20 cellular contexts compared by ENCODE assay signal in the genomic region with DNA sequence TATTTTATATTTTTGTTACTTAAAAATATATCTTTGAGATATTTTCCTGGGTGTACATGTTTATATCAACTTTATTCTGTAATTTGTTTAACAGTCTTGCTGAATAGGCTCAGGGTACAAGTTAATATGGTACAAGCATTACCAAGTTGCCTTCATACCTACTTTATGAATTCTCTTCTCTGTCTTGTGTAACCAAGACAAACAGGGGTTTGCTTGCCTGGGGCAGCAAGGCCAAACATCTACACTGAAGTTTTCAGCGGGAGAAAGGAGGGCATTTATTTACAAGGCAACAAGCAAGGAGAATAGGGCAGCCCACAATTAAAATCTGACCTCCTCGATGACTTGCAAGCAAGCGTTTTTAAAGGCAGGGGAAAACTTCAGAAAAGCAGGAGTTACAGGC. TPM values are rescaled to one million over a fixed set of nuclear protein-coding genes. Genes with fewer than 3 reads are reported as not detected.
DNase-seq lines count a peak whose midpoint lies in the region; TF ChIP-seq lines count a peak whose summit lies in the region.
"Had no signal": no experiment of that assay in that cellular context is flagged by ENCODE, and none has a peak within 500 bp of the region (broad histone marks: within the 10 kb centered on the region; RNA-seq: fewer than 3 reads in every experiment).

No MANE protein-coding gene starts in this region.

- no peaks in the 10 kb centered on the region for H3K79me2 ChIP-seq in mammary epithelial cell (ENCODE audit: insufficient read depth, low read length)

- no peaks in the 10 kb centered on the region for H4K20me1 ChIP-seq in mammary epithelial cell (ENCODE audit: insufficient read depth, low read length)

- dilution Hi-C loops in mammary epithelial cell (cut with HindIII; ENCODE audit: low sequenced_read_pairs) = no loop called here

- H3K4me1 ChIP-seq in mammary epithelial cell (ENCODE audit: insufficient read depth, low read length) = no peaks in the 10 kb centered on the region
- H3K4me1 ChIP-seq: A549, HAP-1 had no signal

- BruUV-seq in MCF 10A (replicated peaks; lab: Mats Ljungman, UMichigan) (no TSS peak), mammary epithelial cell (replicated peaks; lab: Mats Ljungman, UMichigan) (no TSS peak)

- in situ Hi-C loops in mammary epithelial cell (cut with MboI; ENCODE audit: low sequenced_read_pairs in 2 of 2) = no loop called here

- H3K9ac ChIP-seq in mammary epithelial cell (ENCODE audit: insufficient read depth, low read length) = no peak overlapping the region

- 76% methylated on average over 3 of the region's 3 CpGs for WGBS in mammary epithelial cell (ENCODE audit: low coverage, missing lambda C conversion rate)

- CTCF ChIA-PET in MCF 10A (lab: Yijun Ruan, JAX) = no interaction called here
- CTCF ChIA-PET in mammary epithelial cell (lab: Charles Lee; ENCODE audit: low non-redundant PET) = no interaction called here

- POLR2A ChIA-PET in MCF 10A (lab: Yijun Ruan, JAX) = no interaction called here

- TF ChIP-seq CTCF in MCF 10A (IDR thresholded peaks at IDR 0.05; ENCODE audit: unreplicated experiment) = no peak
- no peak for TF ChIP-seq CTCF in mammary epithelial cell (conservative IDR thresholded peaks at IDR 0.05 in 1 of 2, IDR thresholded peaks at IDR 0.05 in 1 of 2; ENCODE audit: extremely low read depth in 1 of 2, insufficient read depth in 1 of 2, low read depth in 1 of 2, low read length in 2 of 2)
- TF ChIP-seq CTCF in endothelial cell (IDR thresholded peaks at IDR 0.05; ENCODE audit: unreplicated experiment) = no peak

- H3K27me3 ChIP-seq in mammary epithelial cell (ENCODE audit: insufficient read depth, low read length) = peaks cover 2% of the 10 kb centered on the region

- H3K36me3 Mint-ChIP-seq in MCF 10A (ENCODE audit: insufficient read depth, unreplicated experiment) = no peaks in the 10 kb centered on the region
- no peaks in the 10 kb centered on the region for H3K36me3 Mint-ChIP-seq in endothelial cell (ENCODE audit: low read depth, unreplicated experiment)
- H3K36me3 Mint-ChIP-seq: CD4-positive, alpha-beta memory T cell had no signal

- no peak overlapping the region for H2AFZ ChIP-seq in mammary epithelial cell (ENCODE audit: low read depth, low read length)

- H3K27me3 Mint-ChIP-seq in MCF 10A (ENCODE audit: insufficient read depth, unreplicated experiment) = no peaks in the 10 kb centered on the region
- no peaks in the 10 kb centered on the region for H3K27me3 Mint-ChIP-seq in endothelial cell (ENCODE audit: unreplicated experiment)
- H3K27me3 Mint-ChIP-seq: CD4-positive, alpha-beta memory T cell had no signal

- H3K27ac Mint-ChIP-seq in MCF 10A (ENCODE audit: low read depth, unreplicated experiment) = peak overlapping the region; percentile 46
- peak overlapping the region; percentile 96 for H3K27ac Mint-ChIP-seq in endothelial cell (ENCODE audit: unreplicated experiment)
- H3K27ac Mint-ChIP-seq: CD4-positive, alpha-beta memory T cell; HFFc6 had no signal

- H3K4me1 Mint-ChIP-seq in MCF 10A (ENCODE audit: insufficient read depth, unreplicated experiment) = no peaks in the 10 kb centered on the region
- peaks cover 22% of the 10 kb centered on the region for H3K4me1 Mint-ChIP-seq in endothelial cell (ENCODE audit: unreplicated experiment)

- H3K9me3 ChIP-seq in mammary epithelial cell (replicated peaks; ENCODE audit: insufficient read depth, low read length) = no peaks in the 10 kb centered on the region
- H3K9me3 ChIP-seq: A549, HAP-1 had no signal

- no peak overlapping the region for H3K27ac ChIP-seq in mammary epithelial cell (ENCODE audit: insufficient read depth, low read depth, low read length)
- H3K27ac ChIP-seq: A549 had no signal

- H3K4me2 ChIP-seq in mammary epithelial cell (ENCODE audit: insufficient read depth, low read depth, low read length) = no peak overlapping the region
- H3K4me2 ChIP-seq: A549 had no signal

- no peak overlapping the region for H3K4me3 ChIP-seq in mammary epithelial cell (replicated peaks in 1 of 3; ENCODE audit: insufficient read depth in 1 of 3, low read depth in 2 of 3, low read length in 3 of 3)
- H3K4me3 ChIP-seq: A549, HAP-1 had no signal

- H3K4me3 Mint-ChIP-seq in MCF 10A (ENCODE audit: unreplicated experiment) = no peak overlapping the region
- H3K4me3 Mint-ChIP-seq in endothelial cell (ENCODE audit: unreplicated experiment) = no peak overlapping the region
- H3K4me3 Mint-ChIP-seq: CD4-positive, alpha-beta memory T cell; HFFc6 had no signal

- DNase-seq in MCF 10A (ENCODE audit: unreplicated experiment) (no peak), mammary epithelial cell (no peak), endothelial cell (ENCODE audit: low spot score) (no peak), glomerular endothelial cell (ENCODE audit: extremely low read depth, low read depth, low spot score) (peak; percentile 18), AML-193 (lab: John Stamatoyannopoulos, UW) (no peak), GDM1 (lab: John Stamatoyannopoulos, UW) (no peak)
- DNase-seq: 8988T; ACHN; C1 segment of cervical spinal cord; Calu3; CD4-positive, alpha-beta memory T cell; COR-L47; DMS53; DMS79 treated with DMSO at 0.1 percent for 48 hours; GOT3; HFFc6 had no signal

- H3K36me3 ChIP-seq in mammary epithelial cell (ENCODE audit: insufficient read depth, low read length) = no peaks in the 10 kb centered on the region
- H3K36me3 ChIP-seq: HAP-1 had no signal

- H3K9me3 Mint-ChIP-seq in MCF 10A (ENCODE audit: unreplicated experiment) = peaks cover 7% of the 10 kb centered on the region
- no peaks in the 10 kb centered on the region for H3K9me3 Mint-ChIP-seq in endothelial cell (ENCODE audit: unreplicated experiment)
- H3K9me3 Mint-ChIP-seq: CD4-positive, alpha-beta memory T cell; HFFc6 had no signal

- intact Hi-C loops in MCF 10A (cut with micrococcal nuclease) (no loop called here), mammary epithelial cell (cut with micrococcal nuclease) (no loop called here)

RNA-seq across cellular contexts. Expression of gene PPP4R3C, which starts 24.2 kb away (rescaled TPM):
- total RNA-seq in MCF 10A (2022) (not detected in 2 replicates), mammary epithelial cell (not detected), endothelial cell (ENCODE audit: unreplicated experiment) (not detected), glomerular endothelial cell (not detected in 2 replicates)
- polyA plus RNA-seq in mammary epithelial cell = not detected
- polyA minus RNA-seq in mammary epithelial cell = not detected
- total RNA-seq: Calu3; CD4-positive, alpha-beta memory T cell; G401; HFFc6 had no signal
- polyA plus RNA-seq: BJ; CD4-positive, alpha-beta memory T cell had no signal
